1 cellular context compared by ENCODE assay signal in the genomic region with DNA sequence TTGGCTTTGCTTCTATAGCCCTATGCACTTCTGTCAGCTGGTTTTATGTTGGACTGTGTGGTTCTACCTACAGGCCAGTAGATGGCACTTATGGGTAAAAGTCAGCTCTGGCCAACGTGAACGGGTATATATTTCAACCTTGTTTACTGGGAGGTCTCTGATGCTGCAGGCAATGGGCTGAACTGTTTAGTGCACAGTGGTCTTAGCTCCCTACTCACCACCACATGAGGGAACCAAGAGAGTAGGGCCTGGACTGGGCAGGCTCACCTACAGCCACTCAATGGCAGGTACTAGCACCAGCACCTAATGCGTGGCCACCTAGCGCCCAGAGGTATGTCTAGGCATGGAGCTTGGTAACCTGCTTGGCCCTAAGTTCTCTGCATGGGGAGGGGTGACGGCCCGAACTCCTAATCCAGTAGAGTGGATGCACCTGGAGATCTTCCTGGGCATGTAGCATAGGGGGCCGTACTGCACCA.
TF ChIP-seq lines count a peak whose summit lies in the region.

No MANE protein-coding gene starts in this region.

TF ChIP-seq in SK-N-SH, 30 proteins besides CTCF, POLR2A, EP300 and RAD21:
- TF ChIP-seq, protein P1, sequence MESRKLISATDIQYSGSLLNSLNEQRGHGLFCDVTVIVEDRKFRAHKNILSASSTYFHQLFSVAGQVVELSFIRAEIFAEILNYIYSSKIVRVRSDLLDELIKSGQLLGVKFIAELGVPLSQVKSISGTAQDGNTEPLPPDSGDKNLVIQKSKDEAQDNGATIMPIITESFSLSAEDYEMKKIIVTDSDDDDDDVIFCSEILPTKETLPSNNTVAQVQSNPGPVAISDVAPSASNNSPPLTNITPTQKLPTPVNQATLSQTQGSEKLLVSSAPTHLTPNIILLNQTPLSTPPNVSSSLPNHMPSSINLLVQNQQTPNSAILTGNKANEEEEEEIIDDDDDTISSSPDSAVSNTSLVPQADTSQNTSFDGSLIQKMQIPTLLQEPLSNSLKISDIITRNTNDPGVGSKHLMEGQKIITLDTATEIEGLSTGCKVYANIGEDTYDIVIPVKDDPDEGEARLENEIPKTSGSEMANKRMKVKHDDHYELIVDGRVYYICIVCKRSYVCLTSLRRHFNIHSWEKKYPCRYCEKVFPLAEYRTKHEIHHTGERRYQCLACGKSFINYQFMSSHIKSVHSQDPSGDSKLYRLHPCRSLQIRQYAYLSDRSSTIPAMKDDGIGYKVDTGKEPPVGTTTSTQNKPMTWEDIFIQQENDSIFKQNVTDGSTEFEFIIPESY (IDR thresholded peaks at IDR 0.05; ENCODE audit: borderline replicate concordance, low read depth), result no peak
- TF ChIP-seq ELF1 (IDR thresholded peaks at IDR 0.05), result no peak
- no peak for TF ChIP-seq NFIC (IDR thresholded peaks at IDR 0.05; ENCODE audit: borderline replicate concordance)
- peak; percentile 63 for TF ChIP-seq SMC3 (IDR thresholded peaks at IDR 0.05; ENCODE audit: low read depth, low read length)
TF ChIP-seq in SK-N-SH: peak in this region for 1.
